ENCODE assay signal across 8 cellular contexts in the genomic region with DNA sequence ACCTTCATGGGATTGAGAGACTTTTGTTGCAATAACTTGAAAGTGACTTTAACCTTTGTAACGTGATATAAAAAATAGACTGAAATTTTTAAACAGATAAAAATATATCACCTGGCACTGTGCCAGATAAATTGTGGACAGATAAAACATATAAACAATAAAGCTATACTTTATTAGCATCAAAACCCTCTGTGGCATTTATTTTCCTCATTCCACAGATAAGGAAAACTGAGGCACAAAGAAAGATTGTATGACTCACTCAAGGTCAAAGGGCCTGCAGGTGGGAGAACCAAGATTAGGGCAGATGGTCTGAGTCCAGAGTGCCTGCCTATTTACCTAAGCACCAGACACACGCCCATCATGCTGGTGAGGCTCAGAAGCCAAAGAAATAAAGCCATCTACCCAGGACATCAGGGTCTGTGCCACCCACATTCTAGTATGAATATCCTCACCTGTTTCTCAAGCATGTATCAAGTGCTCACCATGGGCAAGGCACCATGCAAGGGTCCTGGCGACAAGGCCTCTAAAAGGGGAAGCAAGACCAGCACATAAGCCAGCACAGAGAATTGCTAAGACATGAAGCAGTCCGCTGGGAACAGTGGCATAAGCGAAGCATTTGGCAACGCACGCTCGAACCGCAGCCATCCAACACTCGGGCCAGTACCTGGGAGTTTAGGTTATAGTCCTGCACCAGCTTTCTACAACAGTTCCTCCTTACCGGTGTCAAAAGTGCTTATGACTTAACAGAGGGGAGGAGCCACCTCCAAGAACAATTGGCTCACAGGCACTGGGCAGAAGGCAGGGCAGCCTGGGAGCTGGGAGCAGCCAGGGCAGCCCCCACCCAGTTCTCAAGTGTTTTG. TPM values are rescaled to one million over a fixed set of nuclear protein-coding genes. Genes with fewer than 3 reads are reported as not detected.
DNase-seq lines count a peak whose midpoint lies in the region; ATAC-seq and TF ChIP-seq lines count a peak whose summit lies in the region.

No MANE protein-coding gene starts in this region.

- H3K27ac ChIP-seq in OCI-LY3 (ENCODE audit: low read length) = 0 out of 2 replicates have a peak overlapping the region, but pooled peaks have one; percentile 1
- H3K27ac ChIP-seq in upper lobe of left lung = peak overlapping the region; percentile 84 to 95 (median 90)

- no peak for DNase-seq in activated CD8-positive, alpha-beta memory T cell treated with anti-CD3 and anti-CD28 coated beads, Interleukin-2, amount 10 ng/mL, durations not matched to agents 7 days and 5 days
- DNase-seq in activated CD8-positive, alpha-beta memory T cell treated with anti-CD3 and anti-CD28 coated beads, Interleukin-2, amount 50 U/mL, for 48 hours = no peak
- DNase-seq in central memory CD8-positive, alpha-beta T cell (ENCODE audit: low spot score in 2 of 2) = no peak
- DNase-seq in memory B cell (ENCODE audit: low spot score in 2 of 2) (peak; percentile 44 to 51), upper lobe of left lung (peak in 1 of 2 donors; percentile 92)

- H3K4me3 ChIP-seq in OCI-LY3 (ENCODE audit: low read length) (no peak overlapping the region), upper lobe of left lung (peak overlapping the region in 2 of 4 donors; percentile 5 to 30)

- no peaks in the 10 kb centered on the region for H3K27me3 Mint-ChIP-seq in activated CD8-positive, alpha-beta memory T cell treated with anti-CD3 and anti-CD28 coated beads, Interleukin-2, amount 10 ng/mL, durations not matched to agents 7 days and 5 days
- no peaks in the 10 kb centered on the region for H3K27me3 Mint-ChIP-seq in central memory CD8-positive, alpha-beta T cell
- no peaks in the 10 kb centered on the region for H3K27me3 Mint-ChIP-seq in memory B cell

- CTCF ChIA-PET in activated CD8-positive, alpha-beta memory T cell treated with anti-CD3 and anti-CD28 coated beads, Interleukin-2, amount 10 ng/mL, durations not matched to agents 7 days and 5 days (lab: Charles Lee) = interaction anchor here (0.8 to 7.7 kb wide), 10 partner anchors 9 to 101 kb away, joined by 3 to 43 read pairs (median 5); a partner anchor contains a TSS

- no peaks in the 10 kb centered on the region for H3K9me3 Mint-ChIP-seq in activated CD8-positive, alpha-beta memory T cell treated with anti-CD3 and anti-CD28 coated beads, Interleukin-2, amount 10 ng/mL, durations not matched to agents 7 days and 5 days (ENCODE audit: low read depth)
- no peaks in the 10 kb centered on the region for H3K9me3 Mint-ChIP-seq in central memory CD8-positive, alpha-beta T cell
- H3K9me3 Mint-ChIP-seq in memory B cell = no peaks in the 10 kb centered on the region

- peak in 1 of 4 donors; percentile 43 for TF ChIP-seq POLR2A in upper lobe of left lung (IDR thresholded peaks at IDR 0.05)

- H3K9me3 ChIP-seq in OCI-LY3 (ENCODE audit: insufficient read depth, low read length) (no peaks in the 10 kb centered on the region), upper lobe of left lung (no peaks in the 10 kb centered on the region)

- peaks cover 96% of the 10 kb centered on the region for H4K20me1 ChIP-seq in OCI-LY3 (ENCODE audit: insufficient read depth, low read length)

- TF ChIP-seq EP300 in upper lobe of left lung (IDR thresholded peaks at IDR 0.05) = peak in 1 of 4 donors; percentile 48

- H3K79me2 ChIP-seq in OCI-LY3 (ENCODE audit: low read length) = peaks cover 100% of the 10 kb centered on the region

- no peak overlapping the region for H2AFZ ChIP-seq in OCI-LY3 (ENCODE audit: low read depth, low read length)

- no peak overlapping the region for H3K4me2 ChIP-seq in OCI-LY3 (ENCODE audit: low read length)

- 8 to 12% methylated on average over 10 to 11 of the region's 11 CpGs for WGBS in upper lobe of left lung, 2 donors

- peak overlapping the region; percentile 68 for H3K4me3 Mint-ChIP-seq in activated CD8-positive, alpha-beta memory T cell treated with anti-CD3 and anti-CD28 coated beads, Interleukin-2, amount 10 ng/mL, durations not matched to agents 7 days and 5 days
- H3K4me3 Mint-ChIP-seq in central memory CD8-positive, alpha-beta T cell = peak overlapping the region; percentile 89
- H3K4me3 Mint-ChIP-seq in memory B cell = peak overlapping the region; percentile 92

- H3K27me3 ChIP-seq in OCI-LY3 (ENCODE audit: low read depth, low read length) (no peaks in the 10 kb centered on the region), upper lobe of left lung (no peaks in the 10 kb centered on the region)

- H3K9ac ChIP-seq in OCI-LY3 (ENCODE audit: low read length) = no peak overlapping the region

- H3K36me3 ChIP-seq in OCI-LY3 (replicated peaks; ENCODE audit: low read depth, low read length) = peaks cover 38% of the 10 kb centered on the region
- peaks cover 0 to 12% (median 2%) of the 10 kb centered on the region in 4 donors for H3K36me3 ChIP-seq in upper lobe of left lung

- H3K27ac Mint-ChIP-seq in activated CD8-positive, alpha-beta memory T cell treated with anti-CD3 and anti-CD28 coated beads, Interleukin-2, amount 10 ng/mL, durations not matched to agents 7 days and 5 days = peak overlapping the region; percentile 84
- peak overlapping the region; percentile 100 for H3K27ac Mint-ChIP-seq in central memory CD8-positive, alpha-beta T cell (ENCODE audit: low read depth)
- peak overlapping the region; percentile 91 for H3K27ac Mint-ChIP-seq in memory B cell

- peaks cover 96% of the 10 kb centered on the region for H3K4me1 Mint-ChIP-seq in activated CD8-positive, alpha-beta memory T cell treated with anti-CD3 and anti-CD28 coated beads, Interleukin-2, amount 10 ng/mL, durations not matched to agents 7 days and 5 days
- H3K4me1 Mint-ChIP-seq in central memory CD8-positive, alpha-beta T cell = peaks cover 88% of the 10 kb centered on the region
- H3K4me1 Mint-ChIP-seq in memory B cell = peaks cover 69% of the 10 kb centered on the region

- peaks cover 50% of the 10 kb centered on the region for H3K36me3 Mint-ChIP-seq in activated CD8-positive, alpha-beta memory T cell treated with anti-CD3 and anti-CD28 coated beads, Interleukin-2, amount 10 ng/mL, durations not matched to agents 7 days and 5 days
- peaks cover 38% of the 10 kb centered on the region for H3K36me3 Mint-ChIP-seq in central memory CD8-positive, alpha-beta T cell (ENCODE audit: insufficient read depth)
- peaks cover 10% of the 10 kb centered on the region for H3K36me3 Mint-ChIP-seq in memory B cell

- H3K4me1 ChIP-seq in OCI-LY3 (ENCODE audit: low read length) (peaks cover 50% of the 10 kb centered on the region), upper lobe of left lung (peaks cover 99 to 100% (median 100%) of the 10 kb centered on the region in 4 donors)

- peak; percentile 40 for ATAC-seq in activated CD8-positive, alpha-beta memory T cell treated with anti-CD3 and anti-CD28 coated beads, Interleukin-2, amount 10 ng/mL, durations not matched to agents 7 days and 5 days
- ATAC-seq in central memory CD8-positive, alpha-beta T cell (replicated peaks; ENCODE audit: extremely low read depth, poor library complexity, severe bottlenecking) = peak; percentile 18
- ATAC-seq in memory B cell (ENCODE audit: low read depth) (peak; percentile 82), upper lobe of left lung (ENCODE audit: low FRiP score in 2 of 2) (peak; percentile 64 to 86), GM18870 (IDR thresholded peaks at IDR 0.05; ENCODE audit: unreplicated experiment) (no peak), GM19463 (IDR thresholded peaks at IDR 0.05; ENCODE audit: unreplicated experiment) (no peak)

- TF ChIP-seq CTCF in OCI-LY3 (IDR thresholded peaks at IDR 0.05; ENCODE audit: low read depth, low read length) = no peak
- TF ChIP-seq CTCF in upper lobe of left lung (IDR thresholded peaks at IDR 0.05) = no peak

RNA-seq across cellular contexts. Expression of a gene that starts 17.6 kb away (rescaled TPM):
- total RNA-seq in activated CD8-positive, alpha-beta memory T cell treated with anti-CD3 and anti-CD28 coated beads, Interleukin-2, amount 10 ng/mL, durations not matched to agents 7 days and 5 days = 100 to 1,000 TPM; 695 to 913 TPM
- total RNA-seq in upper lobe of left lung = 100 to 1,000 TPM; 486 to 925 (median 599) TPM

Comparison
In these comparisons a context has a peak if more than half of its experiments do, and no peak if none do; other contexts are left out.
1. ATAC-seq: peak in activated CD8-positive, alpha-beta memory T cell treated with anti-CD3 and anti-CD28 coated beads, Interleukin-2, amount 10 ng/mL, durations not matched to agents 7 days and 5 days (single experiment), central memory CD8-positive, alpha-beta T cell (single experiment), memory B cell (single experiment) and upper lobe of left lung (2 of 2); none in GM18870 (single experiment) and GM19463 (single experiment).
2. DNase-seq: peak in memory B cell (2 of 2); none in activated CD8-positive, alpha-beta memory T cell treated with anti-CD3 and anti-CD28 coated beads, Interleukin-2, amount 10 ng/mL, durations not matched to agents 7 days and 5 days (single experiment), activated CD8-positive, alpha-beta memory T cell treated with anti-CD3 and anti-CD28 coated beads, Interleukin-2, amount 50 U/mL, for 48 hours (single experiment) and central memory CD8-positive, alpha-beta T cell (0 of 2).
3. Peak in every context shown above with its lines, with median percentiles within 50 percentile points of each other: H3K27ac Mint-ChIP-seq and H3K4me3 Mint-ChIP-seq.